ENCODE assay signal across 19 cellular contexts in the genomic region with DNA sequence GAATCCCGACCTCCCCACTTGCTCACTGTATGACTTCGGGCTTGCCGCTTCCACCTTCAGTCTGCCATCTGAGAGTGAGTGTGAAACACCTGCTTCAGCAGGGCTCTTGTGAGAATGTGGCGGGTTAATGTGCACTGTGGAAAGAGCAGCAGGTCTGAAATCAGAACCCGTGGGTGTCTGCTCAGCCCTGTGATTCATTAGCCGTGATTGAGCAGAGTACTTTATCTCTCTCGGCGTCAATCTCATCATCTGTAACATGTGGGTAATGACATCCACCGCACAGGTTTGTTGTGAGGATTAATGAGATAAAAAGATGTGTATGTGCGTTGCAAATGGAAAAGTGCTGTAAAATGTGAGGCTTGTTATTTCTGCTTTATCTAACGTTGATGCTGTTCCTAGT.
DNase-seq lines count a peak whose midpoint lies in the region; ATAC-seq and TF ChIP-seq lines count a peak whose summit lies in the region.
"Had no signal": no experiment of that assay in that cellular context is flagged by ENCODE, and none has a peak within 500 bp of the region (broad histone marks: within the 10 kb centered on the region; RNA-seq: fewer than 3 reads in every experiment).

No MANE protein-coding gene starts in this region.

- no peak overlapping the region for H3K9ac ChIP-seq in SK-N-SH
- H3K9ac ChIP-seq: BLaER1, GM23248 had no signal

- no peaks in the 10 kb centered on the region for H3K36me3 ChIP-seq in SK-N-SH (replicated peaks in 1 of 2; ENCODE audit: control insufficient read depth in 1 of 2, insufficient read depth in 2 of 2, low read length in 1 of 2)
- H3K36me3 ChIP-seq: BLaER1 had no signal

- TF ChIP-seq EP300 in SK-N-SH (IDR thresholded peaks at IDR 0.05; ENCODE audit: borderline replicate concordance in 1 of 2, low read depth in 1 of 2, low read length in 1 of 2): no peak; a peak in 1 of 4 replicates

- no peaks in the 10 kb centered on the region for H3K9me3 ChIP-seq in SK-N-SH
- H3K9me3 ChIP-seq: BLaER1 had no signal

- peaks cover 0 to 14% of the 10 kb centered on the region in 2 experiments; a peak in 1 of 4 replicates for H3K4me1 ChIP-seq in SK-N-SH (ENCODE audit: control insufficient read depth in 1 of 2, insufficient read depth in 2 of 2, low read depth in 1 of 2, low read length in 1 of 2)
- H3K4me1 ChIP-seq: BLaER1 had no signal

- POLR2A ChIA-PET in SK-N-SH (lab: Yijun Ruan, JAX): no interaction called here
- POLR2A ChIA-PET in RWPE1 (lab: Yijun Ruan, JAX; ENCODE audit: low non-redundant PET): no interaction called here

- ATAC-seq in SK-N-SH treated with all-trans-retinoic acid at 6 μM for 48 hours: no peak
- ATAC-seq: T-cell had no signal

- H4K20me1 ChIP-seq in SK-N-SH (ENCODE audit: insufficient read depth): no peaks in the 10 kb centered on the region
- H4K20me1 ChIP-seq: BLaER1 had no signal

- no peak overlapping the region for H3K4me2 ChIP-seq in SK-N-SH
- H3K4me2 ChIP-seq: BLaER1 had no signal

- no peak overlapping the region for H3K4me3 ChIP-seq in SK-N-SH (ENCODE audit: low read depth in 2 of 2, low read length in 1 of 2)
- H3K4me3 ChIP-seq: BLaER1, GM23248 had no signal

- no peaks in the 10 kb centered on the region for H3F3A ChIP-seq in SK-N-SH (replicated peaks; ENCODE audit: insufficient read depth)

- H3K79me2 ChIP-seq in SK-N-SH (ENCODE audit: insufficient read depth): no peaks in the 10 kb centered on the region

- DNase-seq in SK-N-SH: peak; percentile 26
- DNase-seq in SK-N-DZ (ENCODE audit: low spot score): peak; percentile 29
- DNase-seq in kidney glomerular epithelial cell (lab: John Stamatoyannopoulos, UW): peak; percentile 41
- peak; percentile 44 for DNase-seq in renal cortical epithelial cell (ENCODE audit: low read depth)
- no peak for DNase-seq in RWPE1 (ENCODE audit: low spot score)
- DNase-seq in GM10266 (ENCODE audit: extremely low spot score): no peak
- DNase-seq in stimulated activated naive CD4-positive, alpha-beta T cell (lab: John Stamatoyannopoulos, UW): no peak
- DNase-seq: CD4-positive, CD25-positive, alpha-beta regulatory T cell; DMS53; GM23248; H9; KBM-7; MV-4-11; NCI-H1105; NCI-H2081; NCI-H2227 treated with DMSO at 0.1 percent for 48 hours; T-cell had no signal

- no peak overlapping the region for H2AFZ ChIP-seq in SK-N-SH (ENCODE audit: low read depth)
- H2AFZ ChIP-seq: GM23248 had no signal

- no peak for TF ChIP-seq CTCF in SK-N-SH (IDR thresholded peaks at IDR 0.05)
- TF ChIP-seq CTCF in RWPE1 (conservative IDR thresholded peaks at IDR 0.05; ENCODE audit: low read depth): no peak
- no peak for TF ChIP-seq CTCF in GM10266 (IDR thresholded peaks at IDR 0.05; ENCODE audit: control insufficient read depth, insufficient read depth, low read depth, missing control alignments)

- WGBS in SK-N-SH (ENCODE audit: low lambda C conversion rate): 25% methylated on average over 11 of the region's 11 CpGs

- H3K27ac ChIP-seq in SK-N-SH (ENCODE audit: low read depth in 2 of 2, low read length in 1 of 2) (peak overlapping the region in 1 of 2 experiments; percentile 58; a peak in 1 of 4 replicates), RWPE1 (no peak overlapping the region)
- H3K27ac ChIP-seq: BLaER1, GM23248 had no signal

- H3K9me2 ChIP-seq in SK-N-SH: no peaks in the 10 kb centered on the region

- TF ChIP-seq RAD21 in SK-N-SH (IDR thresholded peaks at IDR 0.05; ENCODE audit: low read length): no peak

- no peaks in the 10 kb centered on the region for H3K27me3 ChIP-seq in SK-N-SH (ENCODE audit: insufficient read depth)
- H3K27me3 ChIP-seq: BLaER1 had no signal

- CTCF ChIA-PET in SK-N-SH (lab: Yijun Ruan, JAX) (no interaction called here), RWPE1 (lab: Yijun Ruan, JAX) (no interaction called here)

TF ChIP-seq in SK-N-SH, 30 proteins besides CTCF, POLR2A, EP300 and RAD21:
- TF ChIP-seq FOXJ3 (CRISPR knock-in tag; IDR thresholded peaks at IDR 0.05) (peak; percentile 36; the same call in 1 of the 2 replicates), FOSL2 (IDR thresholded peaks at IDR 0.05; ENCODE audit: borderline replicate concordance, low read depth) (no peak), GATA2 (CRISPR knock-in tag; IDR thresholded peaks at IDR 0.05) (peak; percentile 88)

TF ChIP-seq in SK-N-SH treated with all-trans-retinoic acid at 6 μM for 48 hours, 23 proteins besides CTCF, POLR2A, EP300 and RAD21 (continues in another document):
- TF ChIP-seq ZNF8 (CRISPR knock-in tag; IDR thresholded peaks at IDR 0.05): no peak
- TF ChIP-seq, protein P1, sequence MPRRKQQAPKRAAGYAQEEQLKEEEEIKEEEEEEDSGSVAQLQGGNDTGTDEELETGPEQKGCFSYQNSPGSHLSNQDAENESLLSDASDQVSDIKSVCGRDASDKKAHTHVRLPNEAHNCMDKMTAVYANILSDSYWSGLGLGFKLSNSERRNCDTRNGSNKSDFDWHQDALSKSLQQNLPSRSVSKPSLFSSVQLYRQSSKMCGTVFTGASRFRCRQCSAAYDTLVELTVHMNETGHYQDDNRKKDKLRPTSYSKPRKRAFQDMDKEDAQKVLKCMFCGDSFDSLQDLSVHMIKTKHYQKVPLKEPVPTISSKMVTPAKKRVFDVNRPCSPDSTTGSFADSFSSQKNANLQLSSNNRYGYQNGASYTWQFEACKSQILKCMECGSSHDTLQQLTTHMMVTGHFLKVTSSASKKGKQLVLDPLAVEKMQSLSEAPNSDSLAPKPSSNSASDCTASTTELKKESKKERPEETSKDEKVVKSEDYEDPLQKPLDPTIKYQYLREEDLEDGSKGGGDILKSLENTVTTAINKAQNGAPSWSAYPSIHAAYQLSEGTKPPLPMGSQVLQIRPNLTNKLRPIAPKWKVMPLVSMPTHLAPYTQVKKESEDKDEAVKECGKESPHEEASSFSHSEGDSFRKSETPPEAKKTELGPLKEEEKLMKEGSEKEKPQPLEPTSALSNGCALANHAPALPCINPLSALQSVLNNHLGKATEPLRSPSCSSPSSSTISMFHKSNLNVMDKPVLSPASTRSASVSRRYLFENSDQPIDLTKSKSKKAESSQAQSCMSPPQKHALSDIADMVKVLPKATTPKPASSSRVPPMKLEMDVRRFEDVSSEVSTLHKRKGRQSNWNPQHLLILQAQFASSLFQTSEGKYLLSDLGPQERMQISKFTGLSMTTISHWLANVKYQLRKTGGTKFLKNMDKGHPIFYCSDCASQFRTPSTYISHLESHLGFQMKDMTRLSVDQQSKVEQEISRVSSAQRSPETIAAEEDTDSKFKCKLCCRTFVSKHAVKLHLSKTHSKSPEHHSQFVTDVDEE (CRISPR knock-in tag; IDR thresholded peaks at IDR 0.05): no peak
- no peak for TF ChIP-seq ZNF565 (CRISPR knock-in tag; conservative IDR thresholded peaks at IDR 0.05; ENCODE audit: low read depth)
- TF ChIP-seq SNAI2 (CRISPR knock-in tag; IDR thresholded peaks at IDR 0.05): no peak
- TF ChIP-seq ZFP30 (CRISPR knock-in tag; IDR thresholded peaks at IDR 0.05): no peak
- no peak for TF ChIP-seq PPARA (CRISPR knock-in tag; IDR thresholded peaks at IDR 0.05; ENCODE audit: borderline replicate concordance)
- no peak for TF ChIP-seq TOX (CRISPR knock-in tag; IDR thresholded peaks at IDR 0.05; ENCODE audit: borderline replicate concordance)
- TF ChIP-seq, protein P2, sequence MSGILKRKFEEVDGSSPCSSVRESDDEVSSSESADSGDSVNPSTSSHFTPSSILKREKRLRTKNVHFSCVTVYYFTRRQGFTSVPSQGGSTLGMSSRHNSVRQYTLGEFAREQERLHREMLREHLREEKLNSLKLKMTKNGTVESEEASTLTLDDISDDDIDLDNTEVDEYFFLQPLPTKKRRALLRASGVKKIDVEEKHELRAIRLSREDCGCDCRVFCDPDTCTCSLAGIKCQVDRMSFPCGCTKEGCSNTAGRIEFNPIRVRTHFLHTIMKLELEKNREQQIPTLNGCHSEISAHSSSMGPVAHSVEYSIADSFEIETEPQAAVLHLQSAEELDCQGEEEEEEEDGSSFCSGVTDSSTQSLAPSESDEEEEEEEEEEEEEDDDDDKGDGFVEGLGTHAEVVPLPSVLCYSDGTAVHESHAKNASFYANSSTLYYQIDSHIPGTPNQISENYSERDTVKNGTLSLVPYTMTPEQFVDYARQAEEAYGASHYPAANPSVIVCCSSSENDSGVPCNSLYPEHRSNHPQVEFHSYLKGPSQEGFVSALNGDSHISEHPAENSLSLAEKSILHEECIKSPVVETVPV (CRISPR knock-in tag; IDR thresholded peaks at IDR 0.05): no peak
- TF ChIP-seq, protein P3, sequence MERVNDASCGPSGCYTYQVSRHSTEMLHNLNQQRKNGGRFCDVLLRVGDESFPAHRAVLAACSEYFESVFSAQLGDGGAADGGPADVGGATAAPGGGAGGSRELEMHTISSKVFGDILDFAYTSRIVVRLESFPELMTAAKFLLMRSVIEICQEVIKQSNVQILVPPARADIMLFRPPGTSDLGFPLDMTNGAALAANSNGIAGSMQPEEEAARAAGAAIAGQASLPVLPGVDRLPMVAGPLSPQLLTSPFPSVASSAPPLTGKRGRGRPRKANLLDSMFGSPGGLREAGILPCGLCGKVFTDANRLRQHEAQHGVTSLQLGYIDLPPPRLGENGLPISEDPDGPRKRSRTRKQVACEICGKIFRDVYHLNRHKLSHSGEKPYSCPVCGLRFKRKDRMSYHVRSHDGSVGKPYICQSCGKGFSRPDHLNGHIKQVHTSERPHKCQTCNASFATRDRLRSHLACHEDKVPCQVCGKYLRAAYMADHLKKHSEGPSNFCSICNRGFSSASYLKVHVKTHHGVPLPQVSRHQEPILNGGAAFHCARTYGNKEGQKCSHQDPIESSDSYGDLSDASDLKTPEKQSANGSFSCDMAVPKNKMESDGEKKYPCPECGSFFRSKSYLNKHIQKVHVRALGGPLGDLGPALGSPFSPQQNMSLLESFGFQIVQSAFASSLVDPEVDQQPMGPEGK (CRISPR knock-in tag; IDR thresholded peaks at IDR 0.05; ENCODE audit: borderline replicate concordance): no peak
- TF ChIP-seq, protein P4, sequence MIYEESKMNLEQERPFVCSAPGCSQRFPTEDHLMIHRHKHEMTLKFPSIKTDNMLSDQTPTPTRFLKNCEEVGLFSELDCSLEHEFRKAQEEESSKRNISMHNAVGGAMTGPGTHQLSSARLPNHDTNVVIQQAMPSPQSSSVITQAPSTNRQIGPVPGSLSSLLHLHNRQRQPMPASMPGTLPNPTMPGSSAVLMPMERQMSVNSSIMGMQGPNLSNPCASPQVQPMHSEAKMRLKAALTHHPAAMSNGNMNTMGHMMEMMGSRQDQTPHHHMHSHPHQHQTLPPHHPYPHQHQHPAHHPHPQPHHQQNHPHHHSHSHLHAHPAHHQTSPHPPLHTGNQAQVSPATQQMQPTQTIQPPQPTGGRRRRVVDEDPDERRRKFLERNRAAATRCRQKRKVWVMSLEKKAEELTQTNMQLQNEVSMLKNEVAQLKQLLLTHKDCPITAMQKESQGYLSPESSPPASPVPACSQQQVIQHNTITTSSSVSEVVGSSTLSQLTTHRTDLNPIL (CRISPR knock-in tag; IDR thresholded peaks at IDR 0.05; ENCODE audit: low read depth): no peak
- TF ChIP-seq OSR1 (CRISPR knock-in tag; IDR thresholded peaks at IDR 0.05): no peak

Comparison
In these comparisons a context has a peak if more than half of its experiments do, and no peak if none do; other contexts are left out.
1. DNase-seq: peak in SK-N-SH (single experiment), SK-N-DZ (single experiment), kidney glomerular epithelial cell (single experiment) and renal cortical epithelial cell (single experiment); none in RWPE1 (single experiment), GM10266 (single experiment) and stimulated activated naive CD4-positive, alpha-beta T cell (0 of 6).